9 cellular contexts compared by ENCODE assay signal in genomic region chr22:31244044-31244942, GRCh38. TPM values are rescaled to one million over a fixed set of nuclear protein-coding genes. Genes with fewer than 3 reads are reported as not detected.
DNase-seq lines count a peak whose midpoint lies in the region; ATAC-seq lines count a peak whose summit lies in the region.
"Had no signal": no experiment of that assay in that cellular context is flagged by ENCODE, and none has a peak within 500 bp of the region (broad histone marks: within the 10 kb centered on the region; RNA-seq: fewer than 3 reads in every experiment).

No MANE protein-coding gene starts in this region.

- peak overlapping the region; percentile 38 for H3K27ac Mint-ChIP-seq in central memory CD8-positive, alpha-beta T cell (ENCODE audit: low read depth)

- H3K4me3 ChIP-seq in HUES64 (ENCODE audit: low read length) (peak overlapping the region; percentile 15; the same call in 1 of the 2 replicates), mesodermal cell (ENCODE audit: extremely low read depth, insufficient read depth, low read length, poor library complexity, severe bottlenecking) (no peak overlapping the region)

- H3K9me3 ChIP-seq in HUES64 (ENCODE audit: insufficient read depth, low read depth, low read length) (no peaks in the 10 kb centered on the region), mesodermal cell (ENCODE audit: control insufficient read depth, low read length) (no peaks in the 10 kb centered on the region)

- no peaks in the 10 kb centered on the region for H3K9me3 Mint-ChIP-seq in central memory CD8-positive, alpha-beta T cell

- H3K4me3 Mint-ChIP-seq in central memory CD8-positive, alpha-beta T cell, result no peak overlapping the region

- H3K27me3 ChIP-seq in HUES64 (ENCODE audit: insufficient read depth, low read length), result no peaks in the 10 kb centered on the region

- H3K27me3 Mint-ChIP-seq in central memory CD8-positive, alpha-beta T cell, result no peaks in the 10 kb centered on the region

- DNase-seq in ACHN, result peak; percentile 80
- no peak for DNase-seq in central memory CD8-positive, alpha-beta T cell (ENCODE audit: low spot score in 2 of 2)
- DNase-seq in OCI-M1 (lab: John Stamatoyannopoulos, UW), result no peak
- no peak for DNase-seq in COLO668 (lab: John Stamatoyannopoulos, UW; ENCODE audit: unreplicated experiment)
- DNase-seq in stimulated activated CD4-positive, alpha-beta T cell treated with anti-CD3 and anti-CD28 coated beads, Interleukin-15, amount 100 ng/mL, for 24 hours, result no peak
- no peak for DNase-seq in NCI-H510A (lab: John Stamatoyannopoulos, UW)
- DNase-seq: DND-41 had no signal

- WGBS in HUES64, result 55% methylated on average over 8 of the region's 9 CpGs
- 25 to 33% methylated on average over 4 to 6 of the region's 9 CpGs for WGBS in mesodermal cell (ENCODE audit: insufficient coverage in 2 of 2), 2 experiments

- in situ Hi-C loops in ACHN (cut with HindIII; ENCODE audit: low pct_ligation_motif_present, low pct_unique_long_range_greater_than_20kb, low sequenced_read_pairs), result no loop called here

- ATAC-seq in central memory CD8-positive, alpha-beta T cell (replicated peaks; ENCODE audit: extremely low read depth, poor library complexity, severe bottlenecking), result no peak

- H3K4me1 ChIP-seq in HUES64 (ENCODE audit: insufficient read depth, low read length), result peaks cover 48% of the 10 kb centered on the region
- peaks cover 83% of the 10 kb centered on the region for H3K4me1 ChIP-seq in mesodermal cell (ENCODE audit: control insufficient read depth, insufficient read depth, low read length, poor library complexity, severe bottlenecking)

- peaks cover 8% of the 10 kb centered on the region; the same call in 1 of the 2 replicates for H3K36me3 ChIP-seq in HUES64 (ENCODE audit: insufficient read depth, low read length)
- H3K36me3 ChIP-seq in mesodermal cell (ENCODE audit: control insufficient read depth, insufficient read depth, low read length), result no peaks in the 10 kb centered on the region

- peaks cover 9% of the 10 kb centered on the region for H3K36me3 Mint-ChIP-seq in central memory CD8-positive, alpha-beta T cell (ENCODE audit: insufficient read depth)

- peak overlapping the region; percentile 78 for H3K27ac ChIP-seq in HUES64 (ENCODE audit: low read depth, low read length)
- H3K27ac ChIP-seq in mesodermal cell (ENCODE audit: low read depth, low read length, severe bottlenecking), result peak overlapping the region; percentile 99

- peak overlapping the region; percentile 57; the same call in 1 of the 2 replicates for H3K9ac ChIP-seq in HUES64 (ENCODE audit: low read depth, low read length)

- H3K4me1 Mint-ChIP-seq in central memory CD8-positive, alpha-beta T cell, result peaks cover 28% of the 10 kb centered on the region

RNA-seq across cellular contexts. Expression of gene LIMK2, which starts 32.2 kb away (rescaled TPM):
- 25.4 TPM for polyA plus RNA-seq in HUES64 (2013, experiment 1 of 2)
- polyA plus RNA-seq in HUES64 (2013, experiment 2 of 2), result 18.7 TPM
- polyA plus RNA-seq in mesodermal cell (2013, experiment 1 of 2), result 36.4 TPM
- 33.4 TPM for polyA plus RNA-seq in mesodermal cell (2013, experiment 2 of 2)

RNA-seq across cellular contexts. Expression of gene PIK3IP1, which starts 48.0 kb away (rescaled TPM):
- polyA plus RNA-seq in HUES64 (2013, experiment 1 of 2), result 0.90 TPM
- 1.7 TPM for polyA plus RNA-seq in HUES64 (2013, experiment 2 of 2)
- polyA plus RNA-seq in mesodermal cell (2013, experiment 1 of 2), result 15.9 TPM
- 13.4 TPM for polyA plus RNA-seq in mesodermal cell (2013, experiment 2 of 2)
